ENCODE assay signal across 1 cellular context in genomic region chr1:153968400-153968799, GRCh38.
TF ChIP-seq lines count a peak whose summit lies in the region.

No MANE protein-coding gene starts in this region.

TF ChIP-seq in WTC11, 78 proteins besides CTCF, POLR2A, EP300 and RAD21 (continued from another document):
- TF ChIP-seq E2F1 (CRISPR knock-in tag; IDR thresholded peaks at IDR 0.05), result no peak
- no peak for TF ChIP-seq RORB (CRISPR knock-in tag; IDR thresholded peaks at IDR 0.05)
